Comparison of ENCODE assay signal across 2 cellular contexts in genomic region chr12:15194947-15195346, GRCh38.
TF ChIP-seq lines count a peak whose summit lies in the region.

No MANE protein-coding gene starts in this region.

TF ChIP-seq in HepG2, 621 proteins besides CTCF, POLR2A, EP300 and RAD21:
- TF ChIP-seq MAFK (conservative IDR thresholded peaks at IDR 0.05 in 1 of 2, IDR thresholded peaks at IDR 0.05 in 1 of 2; ENCODE audit: low read length in 2 of 2) (peak; percentile 3 to 58; a peak in 2 of 4 replicates), MTF2 (CRISPR knock-in tag; IDR thresholded peaks at IDR 0.05; ENCODE audit: borderline replicate concordance) (no peak), MAFF (IDR thresholded peaks at IDR 0.05; ENCODE audit: low read depth, low read length) (peak; percentile 40)

TF ChIP-seq in GM23338, 12 proteins besides CTCF, POLR2A, EP300 and RAD21:
- TF ChIP-seq CREB1 (CRISPR knock-in tag; IDR thresholded peaks at IDR 0.05; ENCODE audit: low read depth) (no peak), ETS1 (IDR thresholded peaks at IDR 0.05) (no peak), EZH2phosphoT487 (IDR thresholded peaks at IDR 0.05; ENCODE audit: unreplicated experiment) (no peak), EZH2 (IDR thresholded peaks at IDR 0.05; ENCODE audit: low read depth, unreplicated experiment) (no peak), POLR2AphosphoS5 (IDR thresholded peaks at IDR 0.05; ENCODE audit: low read depth) (no peak), NANOG (IDR thresholded peaks at IDR 0.05; ENCODE audit: borderline replicate concordance) (no peak), ZNF331 (CRISPR knock-in tag; IDR thresholded peaks at IDR 0.05; ENCODE audit: low read depth) (no peak), STAT1 (IDR thresholded peaks at IDR 0.05; ENCODE audit: unreplicated experiment) (no peak), JUNB (IDR thresholded peaks at IDR 0.05; ENCODE audit: unreplicated experiment) (no peak), ZNF114 (CRISPR knock-in tag; IDR thresholded peaks at IDR 0.05) (no peak), ZNF462 (CRISPR knock-in tag; IDR thresholded peaks at IDR 0.05) (no peak), REST (IDR thresholded peaks at IDR 0.05; ENCODE audit: unreplicated experiment) (no peak)
